ENCODE assay signal across 1 cellular context in the genomic region with DNA sequence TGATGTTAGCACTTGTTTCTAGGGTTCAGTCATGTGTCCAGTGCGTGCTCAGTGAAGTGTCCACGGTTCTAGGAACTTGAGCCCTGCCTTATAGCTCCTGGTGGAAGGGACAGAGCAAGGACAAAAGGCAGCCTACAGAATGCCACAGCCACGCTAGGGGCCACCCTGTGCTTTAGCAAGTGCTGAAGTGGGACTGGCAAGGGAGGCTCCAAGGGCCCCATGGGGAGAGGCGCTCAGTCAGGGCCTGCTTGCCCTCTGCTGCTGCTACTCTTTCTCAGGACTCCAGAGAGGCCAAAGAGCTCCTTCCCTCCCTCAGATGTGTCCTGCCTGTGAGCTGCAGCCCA.
TF ChIP-seq lines count a peak whose summit lies in the region.

No MANE protein-coding gene starts in this region.

TF ChIP-seq in IMR-90, 13 proteins besides CTCF, POLR2A, EP300 and RAD21:
- TF ChIP-seq BHLHE40 (IDR thresholded peaks at IDR 0.05; ENCODE audit: low read depth, low read length) (no peak), CHD1 (IDR thresholded peaks at IDR 0.05; ENCODE audit: low read depth, low read length) (no peak), CEBPB (IDR thresholded peaks at IDR 0.05; ENCODE audit: low read depth, low read length) (no peak), SMC3 (IDR thresholded peaks at IDR 0.05; ENCODE audit: low read depth, low read length) (no peak), FOS (IDR thresholded peaks at IDR 0.05; ENCODE audit: low read depth, low read length) (no peak), NFE2L2 (IDR thresholded peaks at IDR 0.05; ENCODE audit: low read depth, low read length) (no peak), MAFK (IDR thresholded peaks at IDR 0.05; ENCODE audit: low read depth, low read length) (no peak), MXI1 (IDR thresholded peaks at IDR 0.05; ENCODE audit: borderline replicate concordance, low read depth, low read length) (no peak), MAZ (IDR thresholded peaks at IDR 0.05; ENCODE audit: borderline replicate concordance, low read depth, low read length) (no peak), RCOR1 (IDR thresholded peaks at IDR 0.05; ENCODE audit: insufficient replicate concordance, low read length) (no peak), RFX5 (IDR thresholded peaks at IDR 0.05; ENCODE audit: low read depth, low read length) (no peak)
- TF ChIP-seq, protein P1, sequence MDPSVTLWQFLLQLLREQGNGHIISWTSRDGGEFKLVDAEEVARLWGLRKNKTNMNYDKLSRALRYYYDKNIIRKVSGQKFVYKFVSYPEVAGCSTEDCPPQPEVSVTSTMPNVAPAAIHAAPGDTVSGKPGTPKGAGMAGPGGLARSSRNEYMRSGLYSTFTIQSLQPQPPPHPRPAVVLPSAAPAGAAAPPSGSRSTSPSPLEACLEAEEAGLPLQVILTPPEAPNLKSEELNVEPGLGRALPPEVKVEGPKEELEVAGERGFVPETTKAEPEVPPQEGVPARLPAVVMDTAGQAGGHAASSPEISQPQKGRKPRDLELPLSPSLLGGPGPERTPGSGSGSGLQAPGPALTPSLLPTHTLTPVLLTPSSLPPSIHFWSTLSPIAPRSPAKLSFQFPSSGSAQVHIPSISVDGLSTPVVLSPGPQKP (IDR thresholded peaks at IDR 0.05; ENCODE audit: borderline replicate concordance, low read depth, low read length), result no peak
- TF ChIP-seq, protein P2, sequence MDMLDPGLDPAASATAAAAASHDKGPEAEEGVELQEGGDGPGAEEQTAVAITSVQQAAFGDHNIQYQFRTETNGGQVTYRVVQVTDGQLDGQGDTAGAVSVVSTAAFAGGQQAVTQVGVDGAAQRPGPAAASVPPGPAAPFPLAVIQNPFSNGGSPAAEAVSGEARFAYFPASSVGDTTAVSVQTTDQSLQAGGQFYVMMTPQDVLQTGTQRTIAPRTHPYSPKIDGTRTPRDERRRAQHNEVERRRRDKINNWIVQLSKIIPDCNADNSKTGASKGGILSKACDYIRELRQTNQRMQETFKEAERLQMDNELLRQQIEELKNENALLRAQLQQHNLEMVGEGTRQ (IDR thresholded peaks at IDR 0.05; ENCODE audit: low read depth, low read length), result no peak
